ENCODE assay signal across 21 cellular contexts in genomic region chr18:36695806-36696205, GRCh38.
"Had no signal": no experiment of that assay in that cellular context is flagged by ENCODE, and none has a peak within 500 bp of the region (broad histone marks: within the 10 kb centered on the region; RNA-seq: fewer than 3 reads in every experiment).

No MANE protein-coding gene starts in this region.

- H3K9me3 ChIP-seq: SK-N-SH had no signal

- DNase-seq: MV-4-11, NCI-H1048, NCI-H1105, NCI-H1417, NCI-H146, NCI-H1694 treated with DMSO at 0.1 percent for 48 hours, NCI-H1930, NCI-H2081, NCI-H2107, NCI-H2227 treated with DMSO at 0.1 percent for 48 hours, NCI-H526 treated with DMSO at 0.1 percent for 48 hours, NCI-H774, SHP77, SK-N-SH, SW 1271, T-cell had no signal

- ATAC-seq: HepG2, K562, T-cell had no signal

- H3K27ac Mint-ChIP-seq: IgD-negative memory B cell, T-cell had no signal

- H3K4me1 Mint-ChIP-seq: IgD-negative memory B cell, T-cell had no signal

- H3K9me2 ChIP-seq: SK-N-SH had no signal

- H3K36me3 Mint-ChIP-seq: IgD-negative memory B cell, T-cell had no signal

- H3K4me2 ChIP-seq: KMS-11, SK-N-SH had no signal

- H3K9me3 Mint-ChIP-seq: IgD-negative memory B cell, T-cell had no signal

- H3K4me3 ChIP-seq: K562 had no signal

- H3K27ac ChIP-seq: KMS-11, RWPE1 had no signal

- H3K4me3 Mint-ChIP-seq: IgD-negative memory B cell, T-cell had no signal

- H3K9ac ChIP-seq: KMS-11, SK-N-SH had no signal
